ENCODE assay signal across 1 cellular context in genomic region chr12:87870493-87870892, GRCh38.
TF ChIP-seq lines count a peak whose summit lies in the region.

No MANE protein-coding gene starts in this region.

TF ChIP-seq in A549, 52 proteins besides CTCF, POLR2A, EP300 and RAD21 (continued from another document):
- TF ChIP-seq ELK1 (IDR thresholded peaks at IDR 0.05; ENCODE audit: low read depth, low read length) (no peak), SMC3 (IDR thresholded peaks at IDR 0.05) (no peak)
